ENCODE assay signal across 7 cellular contexts in genomic region chr6:158536891-158537798, GRCh38. TPM values are rescaled to one million over a fixed set of nuclear protein-coding genes. Genes with fewer than 3 reads are reported as not detected.
DNase-seq lines count a peak whose midpoint lies in the region; FAIRE-seq and TF ChIP-seq lines count a peak whose summit lies in the region.

No MANE protein-coding gene starts in this region.

- peaks cover 0 to 4% (median 0%) of the 10 kb centered on the region in 3 donors for H3K4me1 ChIP-seq in skeletal muscle tissue (ENCODE audit: control insufficient read depth in 3 of 3, insufficient read depth in 3 of 3, low read length in 3 of 3)

- no peak overlapping the region for H3K9ac ChIP-seq in skeletal muscle tissue (ENCODE audit: low read depth in 1 of 3, low read length in 3 of 3)

- TF ChIP-seq CTCF in GM13976 (IDR thresholded peaks at IDR 0.05; ENCODE audit: borderline replicate concordance, control extremely low read depth, extremely low read depth, insufficient read depth, missing control alignments), result no peak

- in situ Hi-C loops in GM13976 (cut with MboI; ENCODE audit: low sequenced_read_pairs, unreplicated experiment), result no loop called here

- TF ChIP-seq POLR2A in GM12892 (IDR thresholded peaks at IDR 0.05; ENCODE audit: low read depth, low read length), result no peak

- H3K27ac ChIP-seq in skeletal muscle tissue (ENCODE audit: low read depth, low read length), result no peak overlapping the region

- H3K36me3 ChIP-seq in skeletal muscle tissue (ENCODE audit: control insufficient read depth in 3 of 3, insufficient read depth in 3 of 3, low read length in 3 of 3), result no peaks in the 10 kb centered on the region

- H3K27me3 ChIP-seq in skeletal muscle tissue (ENCODE audit: control insufficient read depth in 3 of 3, insufficient read depth in 3 of 3, low read length in 3 of 3), result peaks cover 7 to 21% (median 16%) of the 10 kb centered on the region in 3 donors

- H3K9me3 ChIP-seq in iPS-18c (ENCODE audit: control insufficient read depth, insufficient read depth, low read length) (no peaks in the 10 kb centered on the region), skeletal muscle tissue (ENCODE audit: control insufficient read depth in 3 of 3, low read length in 3 of 3) (no peaks in the 10 kb centered on the region)

- no peak for FAIRE-seq in GM12892 (lab: Jason Lieb, UNC)

- DNase-seq in GM13976 (ENCODE audit: low spot score) (peak; percentile 49), NCI-H345 treated with DMSO at 0.1 percent for 48 hours (lab: John Stamatoyannopoulos, UW; ENCODE audit: unreplicated experiment) (peak; percentile 65), amniotic epithelial cell (ENCODE audit: low read depth) (peak; percentile 10), GM12892 (ENCODE audit: insufficient read length) (no peak)
- no peak for DNase-seq in stimulated activated CD4-positive, alpha-beta T cell treated with anti-CD3 and anti-CD28 coated beads, Interleukin-12 subunit alpha, Interleukin-12 subunit beta, amount 100 ng/mL, for 4 hours

- H3K4me3 ChIP-seq in iPS-18c (ENCODE audit: insufficient read depth, low read depth, low read length), result peak overlapping the region; percentile 86
- H3K4me3 ChIP-seq in skeletal muscle tissue (ENCODE audit: low read length in 3 of 3), result peak overlapping the region in 2 of 3 donors; percentile 40 to 73

RNA-seq across cellular contexts. Expression of gene TMEM181, which starts 22.7 kb away (rescaled TPM):
- total RNA-seq in skeletal muscle tissue, result 17.2 TPM
- 6.9 TPM for polyA plus RNA-seq in GM12892 (2012; ENCODE audit: missing spikeins)

Comparison
In these comparisons a context has a peak if more than half of its experiments do, and no peak if none do; other contexts are left out.
1. DNase-seq: peak in GM13976 (single experiment), NCI-H345 treated with DMSO at 0.1 percent for 48 hours (single experiment) and amniotic epithelial cell (single experiment); none in stimulated activated CD4-positive, alpha-beta T cell treated with anti-CD3 and anti-CD28 coated beads, Interleukin-12 subunit alpha, Interleukin-12 subunit beta, amount 100 ng/mL, for 4 hours (single experiment) and GM12892 (single experiment).